In genomic region chr16:25223964-25224363, GRCh38 we compare ENCODE assay signal across 2 cellular contexts.
TF ChIP-seq lines count a peak whose summit lies in the region.

No MANE protein-coding gene starts in this region.

TF ChIP-seq in HepG2, 621 proteins besides CTCF, POLR2A, EP300 and RAD21 (continues in another document):
- TF ChIP-seq ATF2 (CRISPR knock-in tag; IDR thresholded peaks at IDR 0.05) (no peak), ZNF530 (CRISPR knock-in tag; IDR thresholded peaks at IDR 0.05; ENCODE audit: low read depth) (no peak), ZBTB40 (IDR thresholded peaks at IDR 0.05) (no peak), ZBTB40 (CRISPR knock-in tag; IDR thresholded peaks at IDR 0.05) (0 out of 2 replicates have a peak, but pooled peaks have one; percentile 30), ZNF609 (CRISPR knock-in tag; IDR thresholded peaks at IDR 0.05; ENCODE audit: borderline replicate concordance) (no peak), ZNF768 (CRISPR knock-in tag; IDR thresholded peaks at IDR 0.05) (peak; percentile 79), ZMYM3 (CRISPR knock-in tag; IDR thresholded peaks at IDR 0.05) (peak; percentile 69; the same call in 1 of the 2 replicates)

TF ChIP-seq in H1, 55 proteins besides CTCF, POLR2A, EP300 and RAD21:
- TF ChIP-seq GABPA (IDR thresholded peaks at IDR 0.05; ENCODE audit: borderline replicate concordance, insufficient read depth, low read length) (no peak), TEAD4 (IDR thresholded peaks at IDR 0.05; ENCODE audit: low read depth, low read length) (no peak), TCF12 (IDR thresholded peaks at IDR 0.05; ENCODE audit: low read depth, low read length) (no peak), PHF8 (conservative IDR thresholded peaks at IDR 0.05; ENCODE audit: low read depth, low read length) (no peak), KDM4A (IDR thresholded peaks at IDR 0.05; ENCODE audit: low read depth, low read length, severe bottlenecking) (no peak), CREB1 (IDR thresholded peaks at IDR 0.05) (no peak), BRCA1 (IDR thresholded peaks at IDR 0.05; ENCODE audit: low read depth, low read length) (no peak), ASH2L (IDR thresholded peaks at IDR 0.05; ENCODE audit: low read length) (no peak), TAF1 (IDR thresholded peaks at IDR 0.05; ENCODE audit: low read depth, low read length) (no peak), RBBP5 (IDR thresholded peaks at IDR 0.05; ENCODE audit: borderline replicate concordance, low read depth, low read length) (no peak), GTF2F1 (IDR thresholded peaks at IDR 0.05; ENCODE audit: borderline replicate concordance, low read depth, low read length) (no peak), CBX8 (IDR thresholded peaks at IDR 0.05; ENCODE audit: borderline replicate concordance, low read depth, low read length) (no peak), ATF2 (IDR thresholded peaks at IDR 0.05; ENCODE audit: low read length) (no peak), SP1 (IDR thresholded peaks at IDR 0.05; ENCODE audit: low read depth, low read length) (no peak), NANOG (IDR thresholded peaks at IDR 0.05; ENCODE audit: insufficient read depth, low read depth, low read length, poor library complexity, severe bottlenecking) (no peak)
TF ChIP-seq in H1: peak in this region for 0.
